ENCODE assay signal across 31 cellular contexts in genomic region chr5:95050708-95051107, GRCh38.
"Had no signal": no experiment of that assay in that cellular context is flagged by ENCODE, and none has a peak within 500 bp of the region (broad histone marks: within the 10 kb centered on the region; RNA-seq: fewer than 3 reads in every experiment).

No MANE protein-coding gene starts in this region.

- H3K4me3 ChIP-seq: ascending aorta, cardiac muscle cell, MG63, Peyer's patch, SJSA1 had no signal

- H3K4me2 ChIP-seq: SK-N-SH had no signal

- FAIRE-seq: TTC549 had no signal

- ATAC-seq: activated CD4-positive, alpha-beta T cell treated with anti-CD3 and anti-CD28 coated beads for 36 hours; activated CD4-positive, CD25-positive, alpha-beta regulatory T cell treated with anti-CD3 and anti-CD28 coated beads, Interleukin-2, amount 50 U/mL, for 24 hours; activated CD8-positive, alpha-beta T cell treated with anti-CD3 and anti-CD28 coated beads, Interleukin-2, amount 10 ng/mL, durations not matched to agents 7 days and 5 days; WTC11 had no signal

- H3K9ac ChIP-seq: SK-N-SH had no signal

- H3K27ac ChIP-seq: ascending aorta, cardiac muscle cell, Peyer's patch, SJSA1 had no signal

- H3K4me1 ChIP-seq: ascending aorta, Peyer's patch, SJSA1 had no signal

- DNase-seq: activated CD4-positive, alpha-beta T cell treated with anti-CD3 and anti-CD28 coated beads for 36 hours; activated CD4-positive, alpha-beta T cell treated with anti-CD3 and anti-CD28 coated beads, Interleukin-2, amount 10 ng/mL, durations not matched to agents 7 days and 5 days; activated CD4-positive, alpha-beta T cell treated with anti-CD3 and anti-CD28 coated beads, Interleukin-2, amount 50 U/mL, for 48 hours; activated CD8-positive, alpha-beta T cell treated with anti-CD3 and anti-CD28 coated beads, Interleukin-2, amount 10 ng/mL, durations not matched to agents 7 days and 5 days; activated gamma-delta T cell; activated naive CD4-positive, alpha-beta T cell treated with Interleukin-2 at 50 U/mL for 16 hours; activated naive CD8-positive, alpha-beta T cell treated with anti-CD3 and anti-CD28 coated beads, Interleukin-2, amount 10 ng/mL, durations not matched to agents 7 days and 5 days; activated T-cell treated with anti-CD3 and anti-CD28 coated beads, Interleukin-2, amount 50 U/mL, for 24 hours; amygdala; Karpas-422; MG63; MV-4-11; NCI-H1092; NCI-H1436 treated with DMSO at 0.1 percent for 48 hours; NCI-H1694 treated with DMSO at 0.1 percent for 48 hours; NCI-H2029; NCI-H2107; NCI-H2171; NCI-H2227 treated with DMSO at 0.1 percent for 48 hours; NCI-H446; NCI-H510A treated with DMSO at 0.1 percent for 48 hours; Peyer's patch; RPMI8226; SHP77 treated with DMSO at 0.1 percent for 48 hours; SK-N-SH had no signal

- H3K9me3 ChIP-seq: ascending aorta, MG63, Peyer's patch, SJSA1, SK-N-SH had no signal

- H3K36me3 ChIP-seq: ascending aorta, cardiac muscle cell, MG63, Peyer's patch, SJSA1 had no signal

- H3K27me3 ChIP-seq: ascending aorta, cardiac muscle cell, MG63, Peyer's patch, SJSA1 had no signal
